ENCODE assay signal across 8 cellular contexts in the genomic region with DNA sequence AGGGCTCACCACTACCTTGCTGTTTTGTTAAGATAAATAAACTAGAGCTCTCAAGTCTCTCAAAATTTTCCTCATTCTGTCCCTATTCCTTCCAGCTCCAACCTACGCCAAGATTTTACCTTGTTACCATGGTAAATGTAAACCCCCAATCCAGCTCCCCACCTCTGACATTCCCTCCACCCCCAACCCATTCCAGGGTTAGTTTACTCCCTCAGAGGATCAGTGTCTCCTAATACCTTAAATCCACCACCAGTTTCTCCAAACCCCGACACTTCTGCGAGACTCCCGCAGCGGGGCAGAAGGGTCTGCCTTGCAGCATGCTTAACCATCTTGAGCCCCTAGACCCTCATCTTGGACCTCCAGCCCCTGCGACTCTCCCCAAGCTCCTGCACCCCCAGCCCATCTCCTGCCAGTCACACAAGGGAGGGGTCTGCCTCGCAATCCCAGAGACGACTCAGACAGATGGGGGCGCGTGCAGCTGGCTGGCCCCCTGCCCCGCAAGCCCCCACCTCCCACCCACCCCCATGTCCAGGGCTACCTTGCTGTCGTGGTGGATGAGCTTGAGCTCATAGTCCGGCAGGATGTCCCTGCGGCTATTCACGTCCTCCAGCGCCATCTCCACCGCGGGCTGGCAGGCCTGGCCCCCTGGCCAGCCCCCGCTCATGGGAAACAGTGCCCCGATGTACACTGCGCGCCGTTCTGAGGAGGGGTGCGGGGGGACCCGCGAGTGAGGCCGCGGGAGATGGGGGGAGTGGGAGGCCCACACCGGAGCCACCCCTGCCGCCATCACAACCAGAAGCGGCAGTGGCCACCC. TPM values are rescaled to one million over a fixed set of nuclear protein-coding genes. Genes with fewer than 3 reads are reported as not detected.
DNase-seq lines count a peak whose midpoint lies in the region; ATAC-seq and TF ChIP-seq lines count a peak whose summit lies in the region.

No MANE protein-coding gene starts in this region.

- no peaks in the 10 kb centered on the region for H3K27me3 ChIP-seq in lower lobe of right lung (ENCODE audit: low read depth)
- no peaks in the 10 kb centered on the region for H3K27me3 ChIP-seq in thyroid gland

- no peak for ATAC-seq in central memory CD8-positive, alpha-beta T cell (replicated peaks; ENCODE audit: extremely low read depth, poor library complexity, severe bottlenecking)
- ATAC-seq in lower lobe of right lung, result peak in 1 of 2 donors; percentile 2

- no peak for TF ChIP-seq CTCF in lower lobe of right lung (IDR thresholded peaks at IDR 0.05)
- TF ChIP-seq CTCF in thyroid gland (IDR thresholded peaks at IDR 0.05), result no peak

- WGBS in thyroid gland, 2 donors, result 17 to 24% methylated on average over 12 to 17 of the region's 31 CpGs

- H3K9me3 ChIP-seq in lower lobe of right lung, result no peaks in the 10 kb centered on the region
- no peaks in the 10 kb centered on the region for H3K9me3 ChIP-seq in thyroid gland

- peaks cover 32% of the 10 kb centered on the region for H3K4me1 Mint-ChIP-seq in activated CD4-positive, alpha-beta T cell treated with anti-CD3 and anti-CD28 coated beads, Interleukin-2, amount 10 ng/mL, durations not matched to agents 24 days and 14 days
- H3K4me1 Mint-ChIP-seq in central memory CD8-positive, alpha-beta T cell, result peaks cover 24% of the 10 kb centered on the region

- no peaks in the 10 kb centered on the region for H3K9me3 Mint-ChIP-seq in activated CD4-positive, alpha-beta T cell treated with anti-CD3 and anti-CD28 coated beads, Interleukin-2, amount 10 ng/mL, durations not matched to agents 24 days and 14 days
- H3K9me3 Mint-ChIP-seq in central memory CD8-positive, alpha-beta T cell, result no peaks in the 10 kb centered on the region

- H3K36me3 Mint-ChIP-seq in activated CD4-positive, alpha-beta T cell treated with anti-CD3 and anti-CD28 coated beads, Interleukin-2, amount 10 ng/mL, durations not matched to agents 24 days and 14 days (ENCODE audit: low read depth), result peaks cover 11% of the 10 kb centered on the region
- peaks cover 4% of the 10 kb centered on the region for H3K36me3 Mint-ChIP-seq in central memory CD8-positive, alpha-beta T cell (ENCODE audit: insufficient read depth)

- H3K4me1 ChIP-seq in lower lobe of right lung (peaks cover 22% of the 10 kb centered on the region), thyroid gland (peaks cover 13 to 29% of the 10 kb centered on the region in 2 donors)

- peak overlapping the region; percentile 49 for H3K27ac ChIP-seq in lower lobe of right lung
- peak overlapping the region in 2 of 3 donors; percentile 38 to 48 for H3K27ac ChIP-seq in thyroid gland

- peak overlapping the region; percentile 12 for H3K27ac Mint-ChIP-seq in activated CD4-positive, alpha-beta T cell treated with anti-CD3 and anti-CD28 coated beads, Interleukin-2, amount 10 ng/mL, durations not matched to agents 24 days and 14 days
- no peak overlapping the region for H3K27ac Mint-ChIP-seq in central memory CD8-positive, alpha-beta T cell (ENCODE audit: low read depth)

- H3K4me3 Mint-ChIP-seq in activated CD4-positive, alpha-beta T cell treated with anti-CD3 and anti-CD28 coated beads, Interleukin-2, amount 10 ng/mL, durations not matched to agents 24 days and 14 days, result peak overlapping the region; percentile 96
- peak overlapping the region; percentile 77 for H3K4me3 Mint-ChIP-seq in central memory CD8-positive, alpha-beta T cell

- no peak for TF ChIP-seq POLR2A in thyroid gland (IDR thresholded peaks at IDR 0.05)

- peaks cover 51% of the 10 kb centered on the region for H3K27me3 Mint-ChIP-seq in activated CD4-positive, alpha-beta T cell treated with anti-CD3 and anti-CD28 coated beads, Interleukin-2, amount 10 ng/mL, durations not matched to agents 24 days and 14 days
- H3K27me3 Mint-ChIP-seq in central memory CD8-positive, alpha-beta T cell, result peaks cover 25% of the 10 kb centered on the region

- intact Hi-C loops in activated CD4-positive, alpha-beta T cell treated with anti-CD3 and anti-CD28 coated beads, Interleukin-2, amount 10 ng/mL, durations not matched to agents 24 days and 14 days (cut with micrococcal nuclease), result no loop called here
- intact Hi-C loops in lower lobe of right lung (cut with DNase I) (no loop called here), thyroid gland (cut with DNase I) (no loop called here)

- no peak for DNase-seq in activated CD4-positive, alpha-beta T cell treated with anti-CD3 and anti-CD28 coated beads, Interleukin-2, amount 10 ng/mL, durations not matched to agents 24 days and 14 days
- no peak for DNase-seq in activated CD4-positive, alpha-beta T cell treated with anti-CD3 and anti-CD28 coated beads for 1 hour
- DNase-seq in central memory CD8-positive, alpha-beta T cell (ENCODE audit: low spot score in 2 of 2), result no peak
- DNase-seq in lower lobe of right lung, result no peak
- DNase-seq in thyroid gland, result no peak
- DNase-seq in activated CD4-positive, CD25-positive, alpha-beta regulatory T cell treated with anti-CD3 and anti-CD28 coated beads, Interleukin-2, amount 50 U/mL, for 72 hours, result no peak
- DNase-seq in NCI-H146 treated with DMSO at 0.1 percent for 48 hours (lab: John Stamatoyannopoulos, UW; ENCODE audit: unreplicated experiment), result no peak
- no peak for DNase-seq in SK-N-DZ (ENCODE audit: low spot score)

- H3K4me3 ChIP-seq in lower lobe of right lung (peak overlapping the region; percentile 64), thyroid gland (replicated peaks in 1 of 3) (peak overlapping the region in 2 of 3 donors; percentile 20 to 43)

- H3K36me3 ChIP-seq in lower lobe of right lung (peaks cover 17% of the 10 kb centered on the region), thyroid gland (no peaks in the 10 kb centered on the region)

RNA-seq across cellular contexts. Expression of a gene that starts 5.8 kb away (rescaled TPM):
- 20.4 and 24.0 TPM in 2 replicates for total RNA-seq in activated CD4-positive, alpha-beta T cell treated with anti-CD3 and anti-CD28 coated beads, Interleukin-2, amount 10 ng/mL, durations not matched to agents 24 days and 14 days
- total RNA-seq in lower lobe of right lung (38.5 TPM), thyroid gland (10 to 100 TPM; 20.4 to 34.3 (median 23.8) TPM)
- polyA plus RNA-seq in SK-N-DZ (2014; cell fraction: cytosol; rRNA removed), result 8.3 and 10.0 TPM in 2 replicates
- 73.7 and 120 TPM in 2 replicates for polyA plus RNA-seq in SK-N-DZ (2014; cell fraction: nucleus; rRNA removed)

RNA-seq across cellular contexts. Expression of a gene that starts 29.7 kb away (rescaled TPM):
- total RNA-seq in activated CD4-positive, alpha-beta T cell treated with anti-CD3 and anti-CD28 coated beads, Interleukin-2, amount 10 ng/mL, durations not matched to agents 24 days and 14 days, result not detected in 2 replicates
- total RNA-seq in lower lobe of right lung (not detected), thyroid gland (not detected)
- not detected in 2 replicates for polyA plus RNA-seq in SK-N-DZ (2014; cell fraction: cytosol; rRNA removed)
- polyA plus RNA-seq in SK-N-DZ (2014; cell fraction: nucleus; rRNA removed), result not detected in 2 replicates

RNA-seq across cellular contexts. Expression of a gene that starts 42.2 kb away (rescaled TPM):
- total RNA-seq in activated CD4-positive, alpha-beta T cell treated with anti-CD3 and anti-CD28 coated beads, Interleukin-2, amount 10 ng/mL, durations not matched to agents 24 days and 14 days, result not detected in 2 replicates
- total RNA-seq in lower lobe of right lung (not detected), thyroid gland (not detected)
- not detected in 2 replicates for polyA plus RNA-seq in SK-N-DZ (2014; cell fraction: cytosol; rRNA removed)
- not detected in 2 replicates for polyA plus RNA-seq in SK-N-DZ (2014; cell fraction: nucleus; rRNA removed)

RNA-seq across cellular contexts. Expression of a gene that starts 53.8 kb away (rescaled TPM):
- total RNA-seq in activated CD4-positive, alpha-beta T cell treated with anti-CD3 and anti-CD28 coated beads, Interleukin-2, amount 10 ng/mL, durations not matched to agents 24 days and 14 days, result 2.0 and 2.7 TPM in 2 replicates
- total RNA-seq in lower lobe of right lung (not detected), thyroid gland (not detected)
- polyA plus RNA-seq in SK-N-DZ (2014; cell fraction: cytosol; rRNA removed), result not detected in 2 replicates
- polyA plus RNA-seq in SK-N-DZ (2014; cell fraction: nucleus; rRNA removed), result not detected in 2 replicates
